18 cellular contexts compared by ENCODE assay signal in genomic region chr16:549544-550263, GRCh38. TPM values are rescaled to one million over a fixed set of nuclear protein-coding genes. Genes with fewer than 3 reads are reported as not detected.
DNase-seq lines count a peak whose midpoint lies in the region; ATAC-seq and TF ChIP-seq lines count a peak whose summit lies in the region.
"Had no signal": no experiment of that assay in that cellular context is flagged by ENCODE, and none has a peak within 500 bp of the region (broad histone marks: within the 10 kb centered on the region; RNA-seq: fewer than 3 reads in every experiment).

No MANE protein-coding gene starts in this region.

- peaks cover 16% of the 10 kb centered on the region for H4K20me1 ChIP-seq in IMR-90 (ENCODE audit: insufficient read depth, low read length)
- peaks cover 11% of the 10 kb centered on the region for H4K20me1 ChIP-seq in neural progenitor cell (ENCODE audit: low read depth)

- H3K27ac Mint-ChIP-seq in neural progenitor cell (no peak overlapping the region), immature natural killer cell (no peak overlapping the region)
- H3K27ac Mint-ChIP-seq: effector memory CD8-positive, alpha-beta T cell had no signal

- POLR2A ChIA-PET in IMR-90 (lab: Charles Lee; ENCODE audit: unreplicated experiment): interaction anchor here (0.6 kb wide), 1 partner anchor 22 kb away, joined by 3 read pairs; no protein-coding TSS in a partner anchor

- peaks cover 13% of the 10 kb centered on the region for H3K36me3 ChIP-seq in GM06990 (ENCODE audit: control insufficient read depth, insufficient read depth, low read length)
- H3K36me3 ChIP-seq in IMR-90 (ENCODE audit: control insufficient read depth, insufficient read depth, low read length): peaks cover 32% of the 10 kb centered on the region
- no peaks in the 10 kb centered on the region for H3K36me3 ChIP-seq in neural progenitor cell

- intact Hi-C loops in IMR-90 (cut with micrococcal nuclease): no loop called here

- H3K18ac ChIP-seq in IMR-90 (ENCODE audit: low read depth, low read length): no peak overlapping the region

- H3K4me1 Mint-ChIP-seq in neural progenitor cell (peaks cover 3% of the 10 kb centered on the region), immature natural killer cell (peaks cover 0 to 3% of the 10 kb centered on the region in 2 donors)

- H3K4me3 Mint-ChIP-seq in neural progenitor cell (no peak overlapping the region), immature natural killer cell (no peak overlapping the region)
- H3K4me3 Mint-ChIP-seq: effector memory CD8-positive, alpha-beta T cell had no signal

- H3K23ac ChIP-seq in IMR-90 (ENCODE audit: low read depth, low read length): no peak overlapping the region

- no peak overlapping the region for H3K56ac ChIP-seq in IMR-90 (ENCODE audit: extremely low read depth, insufficient read depth, low read length)

- no peaks in the 10 kb centered on the region for H3K36me3 Mint-ChIP-seq in neural progenitor cell
- no peaks in the 10 kb centered on the region for H3K36me3 Mint-ChIP-seq in immature natural killer cell

- WGBS in IMR-90 (ENCODE audit: extremely low coverage in 2 of 2, insufficient read length in 1 of 2), 2 experiments: 98% methylated on average over 12 of the region's 54 CpGs; no CpG with 5 or more reads in 1 of the 2 experiments

- H3K4me2 ChIP-seq in IMR-90 (ENCODE audit: low read depth, low read length) (no peak overlapping the region), neural progenitor cell (no peak overlapping the region)

- peaks cover 0 to 12% of the 10 kb centered on the region in 2 experiments; a peak in 2 of 4 replicates for H3K79me1 ChIP-seq in IMR-90 (ENCODE audit: low read depth in 1 of 2, low read length in 2 of 2)

- BruUV-seq in IMR-90 (replicated peaks; lab: Mats Ljungman, UMichigan): no TSS peak

- no peak for ATAC-seq in IMR-90 (ENCODE audit: low read depth)
- no peak for ATAC-seq in GM21717 (IDR thresholded peaks at IDR 0.05; ENCODE audit: unreplicated experiment)
- ATAC-seq: effector memory CD8-positive, alpha-beta T cell; heart right ventricle had no signal

- no peak overlapping the region for H2BK20ac ChIP-seq in IMR-90 (ENCODE audit: low read depth, low read length)

- DNase-seq in GM06990 (ENCODE audit: extremely low read depth, insufficient read length): no peak
- no peak for DNase-seq in IMR-90
- no peak for DNase-seq in choroid plexus epithelial cell (ENCODE audit: low read depth)
- DNase-seq in neural progenitor cell (ENCODE audit: low spot score): peak; percentile 33
- DNase-seq in NCI-H1436 (lab: John Stamatoyannopoulos, UW): no peak
- DNase-seq in immature natural killer cell: no peak
- DNase-seq in NCI-H345 (lab: John Stamatoyannopoulos, UW): no peak
- DNase-seq: activated naive CD4-positive, alpha-beta T cell treated with anti-CD3 and anti-CD28 coated beads, Interleukin-2, amount 50 U/mL, for 16 hours; anterior cingulate cortex; effector memory CD8-positive, alpha-beta T cell; heart right ventricle; NCI-H1105; NCI-H2081; NK-92 treated with Interleukin-12 subunit alpha and Interleukin-12 subunit beta, amount 100 ng/mL, for 24 hours; spleen; upper lobe of left lung had no signal

- no peaks in the 10 kb centered on the region for H3K27me3 ChIP-seq in GM06990 (replicated peaks; ENCODE audit: control insufficient read depth, insufficient read depth, low read length)
- H3K27me3 ChIP-seq in IMR-90 (ENCODE audit: control insufficient read depth, insufficient read depth, low read length): no peaks in the 10 kb centered on the region
- no peaks in the 10 kb centered on the region for H3K27me3 ChIP-seq in neural progenitor cell
- H3K27me3 ChIP-seq: heart right ventricle, spleen, upper lobe of left lung had no signal

- no peak overlapping the region for H3K27ac ChIP-seq in IMR-90 (ENCODE audit: insufficient read depth, low read length)
- no peak overlapping the region for H3K27ac ChIP-seq in neural progenitor cell
- H3K27ac ChIP-seq: heart right ventricle, spleen, upper lobe of left lung had no signal

- peaks cover 2% of the 10 kb centered on the region for H3K27me3 Mint-ChIP-seq in neural progenitor cell (ENCODE audit: insufficient read depth, low read depth)
- peaks cover 0 to 6% (median 2%) of the 10 kb centered on the region in 3 donors for H3K27me3 Mint-ChIP-seq in immature natural killer cell (ENCODE audit: low read depth in 3 of 3)
- H3K27me3 Mint-ChIP-seq: effector memory CD8-positive, alpha-beta T cell had no signal

- H2AK5ac ChIP-seq in IMR-90 (ENCODE audit: low read depth, low read length): no peak overlapping the region

- no peak overlapping the region for H2BK5ac ChIP-seq in IMR-90 (ENCODE audit: low read depth, low read length, poor library complexity, severe bottlenecking)

- H3K4ac ChIP-seq in IMR-90 (ENCODE audit: low read depth, low read length): no peak overlapping the region

- TF ChIP-seq POLR2A in IMR-90 (IDR thresholded peaks at IDR 0.05; ENCODE audit: low read depth, low read length): no peak

- no peaks in the 10 kb centered on the region for H3K79me2 ChIP-seq in neural progenitor cell (ENCODE audit: low read depth)

- CTCF ChIA-PET in IMR-90 (lab: Yijun Ruan, JAX): no interaction called here

- H3K4me3 ChIP-seq in GM06990 (replicated peaks; ENCODE audit: low read depth, low read length) (no peak overlapping the region), IMR-90 (ENCODE audit: insufficient read depth, low read depth, low read length) (no peak overlapping the region), choroid plexus epithelial cell (ENCODE audit: low read depth, low read length) (no peak overlapping the region), neural progenitor cell (no peak overlapping the region)
- H3K4me3 ChIP-seq: heart right ventricle, spleen, upper lobe of left lung had no signal

- no peak overlapping the region for H2BK120ac ChIP-seq in IMR-90 (ENCODE audit: low read depth, low read length)

- H2AFZ ChIP-seq in IMR-90 (replicated peaks; ENCODE audit: low read length, poor library complexity) (no peak overlapping the region), neural progenitor cell (replicated peaks) (no peak overlapping the region)

- H3K9me3 Mint-ChIP-seq in neural progenitor cell (no peaks in the 10 kb centered on the region), immature natural killer cell (no peaks in the 10 kb centered on the region)
- H3K9me3 Mint-ChIP-seq: effector memory CD8-positive, alpha-beta T cell had no signal

- no peaks in the 10 kb centered on the region for H3K9me3 ChIP-seq in IMR-90 (ENCODE audit: control insufficient read depth, insufficient read depth, low read length)
- no peaks in the 10 kb centered on the region for H3K9me3 ChIP-seq in neural progenitor cell (ENCODE audit: low read depth)
- H3K9me3 ChIP-seq: heart right ventricle, spleen, upper lobe of left lung had no signal

- H2AK9ac ChIP-seq in IMR-90 (replicated peaks; ENCODE audit: low read depth, low read length, poor library complexity): peak overlapping the region; percentile 13

- no peak overlapping the region for H4K91ac ChIP-seq in IMR-90 (ENCODE audit: insufficient read depth, low read depth, low read length)

- TF ChIP-seq CTCF in GM06990 (IDR thresholded peaks at IDR 0.05; ENCODE audit: insufficient read depth, low read length, poor library complexity, severe bottlenecking) (peak; percentile 9), IMR-90 (conservative IDR thresholded peaks at IDR 0.05; ENCODE audit: low read depth, low read length) (0 out of 2 replicates have a peak, but pooled peaks have one; percentile 5), choroid plexus epithelial cell (conservative IDR thresholded peaks at IDR 0.05; ENCODE audit: low read depth, low read length) (peak; percentile 10), neural progenitor cell (IDR thresholded peaks at IDR 0.05) (peak; percentile 21)

- no peak overlapping the region for H4K8ac ChIP-seq in IMR-90 (ENCODE audit: low read depth in 2 of 2, low read length in 2 of 2)

- no peak overlapping the region for H4K5ac ChIP-seq in IMR-90 (ENCODE audit: low read depth, low read length)

- H3K4me1 ChIP-seq in IMR-90 (ENCODE audit: control insufficient read depth, insufficient read depth, low read length) (0 out of 2 replicates have a peak, but pooled peaks cover under 1% of the 10 kb centered on the region), neural progenitor cell (no peaks in the 10 kb centered on the region)
- H3K4me1 ChIP-seq: heart right ventricle had no signal

- dilution Hi-C loops in IMR-90 (cut with HindIII; ENCODE audit: low sequenced_read_pairs, unreplicated experiment): no loop called here

- in situ Hi-C loops in IMR-90 (cut with MboI; ENCODE audit: low sequenced_read_pairs): no loop called here

- no peak for TF ChIP-seq RAD21 in IMR-90 (IDR thresholded peaks at IDR 0.05; ENCODE audit: low read length)

- no peaks in the 10 kb centered on the region for H3K9me1 ChIP-seq in IMR-90 (ENCODE audit: insufficient read depth, low read length)

- no peak overlapping the region for H3K14ac ChIP-seq in IMR-90 (replicated peaks; ENCODE audit: low read depth, low read length)

- peaks cover 4% of the 10 kb centered on the region for H3F3A ChIP-seq in neural progenitor cell (ENCODE audit: low read depth)

- no peak overlapping the region for H3K9ac ChIP-seq in IMR-90 (ENCODE audit: low read depth, low read length)
- no peak overlapping the region for H3K9ac ChIP-seq in neural progenitor cell

- H2BK15ac ChIP-seq in IMR-90 (ENCODE audit: low read depth, low read length): no peak overlapping the region

RNA-seq across cellular contexts. Expression of gene PRR35, which starts 10.5 kb away (rescaled TPM):
- total RNA-seq in IMR-90 (2012; rRNA removed) (not detected in 2 replicates), neural progenitor cell (ENCODE audit: low replicate concordance) (not detected in 2 replicates)
- polyA plus RNA-seq in IMR-90 (2012; rRNA removed) (not detected in 2 replicates), immature natural killer cell (not detected)
- polyA plus RNA-seq in IMR-90 (2012; cell fraction: cytosol; rRNA removed): not detected in 2 replicates
- 0.05 and 0.09 TPM in 2 replicates for polyA plus RNA-seq in IMR-90 (2012; cell fraction: nucleus; rRNA removed; ENCODE audit: low replicate concordance)
- total RNA-seq: heart right ventricle, liver, spleen, upper lobe of left lung had no signal
- polyA plus RNA-seq: heart right ventricle, liver, spleen had no signal

RNA-seq across cellular contexts. Expression of gene NHLRC4, which starts 17.1 kb away (rescaled TPM):
- 0.56 and 0.72 TPM in 2 replicates for total RNA-seq in IMR-90 (2012; rRNA removed)
- 0.65 and 0.84 TPM in 2 replicates for polyA plus RNA-seq in IMR-90 (2012; rRNA removed)
- polyA plus RNA-seq in IMR-90 (2012; cell fraction: cytosol; rRNA removed): 0.76 and 1.4 TPM in 2 replicates
- 1.3 and 2.4 TPM in 2 replicates for polyA plus RNA-seq in IMR-90 (2012; cell fraction: nucleus; rRNA removed; ENCODE audit: low replicate concordance)
- total RNA-seq in neural progenitor cell (ENCODE audit: low replicate concordance): 0.28 TPM in 1 of 2 replicates, not detected in the other
- polyA plus RNA-seq in immature natural killer cell: under 1 TPM in 2 of 3 donors, not detected in 1; 0.42 to 0.61 TPM

RNA-seq across cellular contexts. Expression of gene PIGQ, which starts 20.1 kb away (rescaled TPM):
- total RNA-seq in IMR-90 (2012; rRNA removed) (5.9 and 7.2 TPM in 2 replicates), neural progenitor cell (ENCODE audit: low replicate concordance) (16.1 and 60.7 TPM in 2 replicates)
- polyA plus RNA-seq in IMR-90 (2012; rRNA removed) (36.8 and 40.5 TPM in 2 replicates), immature natural killer cell (10 to 100 TPM; 10.5 to 17.7 (median 12.6) TPM)
- 16.5 and 38.0 TPM in 2 replicates for polyA plus RNA-seq in IMR-90 (2012; cell fraction: cytosol; rRNA removed)
- 111 and 325 TPM in 2 replicates for polyA plus RNA-seq in IMR-90 (2012; cell fraction: nucleus; rRNA removed; ENCODE audit: low replicate concordance)

RNA-seq across cellular contexts. Expression of gene CAPN15, which starts 22.2 kb away (rescaled TPM):
- total RNA-seq in IMR-90 (2012; rRNA removed): 9.3 and 11.4 TPM in 2 replicates
- polyA plus RNA-seq in IMR-90 (2012; rRNA removed): 24.3 and 36.0 TPM in 2 replicates
- polyA plus RNA-seq in IMR-90 (2012; cell fraction: cytosol; rRNA removed): 13.9 and 31.3 TPM in 2 replicates
- polyA plus RNA-seq in IMR-90 (2012; cell fraction: nucleus; rRNA removed; ENCODE audit: low replicate concordance): 73.5 and 220 TPM in 2 replicates
- 6.8 and 41.0 TPM in 2 replicates for total RNA-seq in neural progenitor cell (ENCODE audit: low replicate concordance)
- 10 to 100 TPM in 2 of 3 donors, 1 to 10 TPM in 1; 9.2 to 30.7 (median 10.1) TPM for polyA plus RNA-seq in immature natural killer cell

RNA-seq across cellular contexts. Expression of gene RAB40C, which starts 40.2 kb away (rescaled TPM):
- total RNA-seq in IMR-90 (2012; rRNA removed) (6.8 and 6.9 TPM in 2 replicates), neural progenitor cell (ENCODE audit: low replicate concordance) (6.0 and 30.0 TPM in 2 replicates)
- polyA plus RNA-seq in IMR-90 (2012; rRNA removed) (13.7 and 15.3 TPM in 2 replicates), immature natural killer cell (10 to 100 TPM in 1 of 3 donors, 1 to 10 TPM in 2; 4.6 to 17.5 (median 5.8) TPM)
- polyA plus RNA-seq in IMR-90 (2012; cell fraction: cytosol; rRNA removed): 11.0 and 21.8 TPM in 2 replicates
- 26.4 and 67.6 TPM in 2 replicates for polyA plus RNA-seq in IMR-90 (2012; cell fraction: nucleus; rRNA removed; ENCODE audit: low replicate concordance)
